2 cellular contexts compared by ENCODE assay signal in genomic region chr20:34367155-34367554, GRCh38.
TF ChIP-seq lines count a peak whose summit lies in the region.

No MANE protein-coding gene starts in this region.

TF ChIP-seq in HCT116, 20 proteins besides CTCF, POLR2A, EP300 and RAD21:
- TF ChIP-seq TCF7L2 (IDR thresholded peaks at IDR 0.05; ENCODE audit: borderline replicate concordance, extremely low read depth, insufficient read depth, insufficient read length), result no peak
- no peak for TF ChIP-seq SRF (IDR thresholded peaks at IDR 0.05; ENCODE audit: low read depth)
- no peak for TF ChIP-seq MAX (IDR thresholded peaks at IDR 0.05)
- TF ChIP-seq, protein P1, sequence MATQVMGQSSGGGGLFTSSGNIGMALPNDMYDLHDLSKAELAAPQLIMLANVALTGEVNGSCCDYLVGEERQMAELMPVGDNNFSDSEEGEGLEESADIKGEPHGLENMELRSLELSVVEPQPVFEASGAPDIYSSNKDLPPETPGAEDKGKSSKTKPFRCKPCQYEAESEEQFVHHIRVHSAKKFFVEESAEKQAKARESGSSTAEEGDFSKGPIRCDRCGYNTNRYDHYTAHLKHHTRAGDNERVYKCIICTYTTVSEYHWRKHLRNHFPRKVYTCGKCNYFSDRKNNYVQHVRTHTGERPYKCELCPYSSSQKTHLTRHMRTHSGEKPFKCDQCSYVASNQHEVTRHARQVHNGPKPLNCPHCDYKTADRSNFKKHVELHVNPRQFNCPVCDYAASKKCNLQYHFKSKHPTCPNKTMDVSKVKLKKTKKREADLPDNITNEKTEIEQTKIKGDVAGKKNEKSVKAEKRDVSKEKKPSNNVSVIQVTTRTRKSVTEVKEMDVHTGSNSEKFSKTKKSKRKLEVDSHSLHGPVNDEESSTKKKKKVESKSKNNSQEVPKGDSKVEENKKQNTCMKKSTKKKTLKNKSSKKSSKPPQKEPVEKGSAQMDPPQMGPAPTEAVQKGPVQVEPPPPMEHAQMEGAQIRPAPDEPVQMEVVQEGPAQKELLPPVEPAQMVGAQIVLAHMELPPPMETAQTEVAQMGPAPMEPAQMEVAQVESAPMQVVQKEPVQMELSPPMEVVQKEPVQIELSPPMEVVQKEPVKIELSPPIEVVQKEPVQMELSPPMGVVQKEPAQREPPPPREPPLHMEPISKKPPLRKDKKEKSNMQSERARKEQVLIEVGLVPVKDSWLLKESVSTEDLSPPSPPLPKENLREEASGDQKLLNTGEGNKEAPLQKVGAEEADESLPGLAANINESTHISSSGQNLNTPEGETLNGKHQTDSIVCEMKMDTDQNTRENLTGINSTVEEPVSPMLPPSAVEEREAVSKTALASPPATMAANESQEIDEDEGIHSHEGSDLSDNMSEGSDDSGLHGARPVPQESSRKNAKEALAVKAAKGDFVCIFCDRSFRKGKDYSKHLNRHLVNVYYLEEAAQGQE (IDR thresholded peaks at IDR 0.05; ENCODE audit: low read depth), result no peak
- TF ChIP-seq EZH2 (IDR thresholded peaks at IDR 0.05), result no peak
- TF ChIP-seq ATF3 (IDR thresholded peaks at IDR 0.05), result no peak

TF ChIP-seq in WTC11, 78 proteins besides CTCF, POLR2A, EP300 and RAD21:
- no peak for TF ChIP-seq MXD4 (CRISPR knock-in tag; IDR thresholded peaks at IDR 0.05; ENCODE audit: borderline replicate concordance)
- no peak for TF ChIP-seq MAX (CRISPR knock-in tag; IDR thresholded peaks at IDR 0.05)
- no peak for TF ChIP-seq AR (CRISPR knock-in tag; IDR thresholded peaks at IDR 0.05)
